8 cellular contexts compared by ENCODE assay signal in the genomic region with DNA sequence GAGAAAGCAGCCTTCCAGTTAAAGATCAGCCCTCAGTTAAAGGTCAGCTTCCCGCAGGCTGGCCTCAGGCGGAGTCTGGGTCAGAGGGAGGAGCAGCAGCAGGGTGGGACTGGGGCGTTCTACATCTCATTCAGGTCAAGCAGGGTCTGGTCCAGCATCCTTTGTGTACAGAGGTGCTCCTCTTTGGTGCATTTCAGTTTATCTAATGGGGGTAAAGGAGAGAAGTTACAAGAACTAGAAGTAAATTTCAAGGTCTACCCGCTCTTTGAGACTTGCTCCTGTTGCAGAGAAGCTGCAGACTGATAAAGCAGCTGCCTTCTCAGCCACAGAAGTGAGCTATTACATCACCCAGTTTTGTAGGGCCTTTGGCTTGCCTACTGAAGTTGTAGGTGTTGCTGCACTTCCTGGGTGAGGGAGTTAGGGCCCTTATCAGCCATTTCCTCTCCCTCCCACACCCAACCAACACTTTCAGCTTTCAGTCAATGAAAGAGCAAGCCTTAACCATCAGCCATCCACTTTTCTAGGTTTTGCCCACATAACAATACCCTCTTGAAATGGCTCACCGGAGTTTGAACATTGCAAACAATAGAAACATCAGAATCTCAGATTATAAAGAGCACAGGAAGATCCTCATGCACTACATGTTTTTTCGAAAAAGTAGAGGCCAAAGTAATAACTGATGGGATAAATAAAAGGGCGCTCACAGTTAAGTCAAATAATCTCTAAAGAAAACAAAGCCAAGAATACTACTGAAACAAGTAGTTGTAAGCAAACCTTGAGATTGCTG. TPM values are rescaled to one million over a fixed set of nuclear protein-coding genes. Genes with fewer than 3 reads are reported as not detected.
DNase-seq lines count a peak whose midpoint lies in the region; ATAC-seq, FAIRE-seq and TF ChIP-seq lines count a peak whose summit lies in the region.

No MANE protein-coding gene starts in this region.

- H3K4me3 Mint-ChIP-seq in CD4-positive, alpha-beta memory T cell = peak overlapping the region; percentile 50 to 88 (median 80)

- FAIRE-seq in urothelium cell line (lab: Jason Lieb, UNC) = no peak

- POLR2A ChIA-PET in CD4-positive, alpha-beta memory T cell (lab: Charles Lee; ENCODE audit: partially characterized antibody) = interaction anchor here (0.5 to 6.0 kb wide), 23 partner anchors 8 to 1151 kb away, joined by 3 to 71 read pairs (median 3); a partner anchor contains a TSS

- H3K27ac Mint-ChIP-seq in CD4-positive, alpha-beta memory T cell = peak overlapping the region; percentile 89 to 96 (median 95)

- peak; percentile 80 to 91 (median 85) for DNase-seq in CD4-positive, alpha-beta memory T cell
- DNase-seq in NB4 (ENCODE audit: low read depth) = peak; percentile 97
- DNase-seq in activated T-cell treated with anti-CD3 and anti-CD28 coated beads for 48 hours (ENCODE audit: low read depth) = peak; percentile 52
- DNase-seq in inferior parietal cortex (ENCODE audit: extremely low spot score) = peak; percentile 47
- DNase-seq in stimulated activated CD8-positive, alpha-beta memory T cell treated with anti-CD3 and anti-CD28 coated beads, Interleukin-4, amount 100 ng/mL, for 1 hour (ENCODE audit: low read depth in 2 of 2, low spot score in 1 of 2) = peak; percentile 28 to 46
- DNase-seq in urothelium cell line (ENCODE audit: low spot score) = no peak
- no peak for DNase-seq in ovary

- peaks cover 0 to 9% (median 1%) of the 10 kb centered on the region in 8 donors for H3K9me3 Mint-ChIP-seq in CD4-positive, alpha-beta memory T cell

- peaks cover 49 to 71% (median 61%) of the 10 kb centered on the region in 4 donors for H3K4me1 Mint-ChIP-seq in CD4-positive, alpha-beta memory T cell

- H3K4me3 ChIP-seq in CD4-positive, alpha-beta memory T cell (ENCODE audit: low read length in 2 of 2) = peak overlapping the region in 1 of 2 donors; percentile 6
- H3K4me3 ChIP-seq in NB4 (ENCODE audit: low read depth, low read length) (peak overlapping the region; percentile 45), ovary (no peak overlapping the region)

- no peaks in the 10 kb centered on the region for H3K27me3 ChIP-seq in CD4-positive, alpha-beta memory T cell (ENCODE audit: insufficient read depth, low read length)
- no peaks in the 10 kb centered on the region for H3K27me3 ChIP-seq in ovary

- no peaks in the 10 kb centered on the region for H3K27me3 Mint-ChIP-seq in CD4-positive, alpha-beta memory T cell

- H3K9me3 ChIP-seq in CD4-positive, alpha-beta memory T cell (ENCODE audit: control insufficient read depth in 1 of 2, low read length in 2 of 2) = no peaks in the 10 kb centered on the region
- no peaks in the 10 kb centered on the region for H3K9me3 ChIP-seq in ovary

- no peak for TF ChIP-seq EP300 in ovary (IDR thresholded peaks at IDR 0.05)

- TF ChIP-seq POLR2A in NB4 (IDR thresholded peaks at IDR 0.05; ENCODE audit: extremely low read depth, insufficient read length) (no peak), ovary (IDR thresholded peaks at IDR 0.05) (no peak)

- peaks cover 52% of the 10 kb centered on the region for H3K36me3 ChIP-seq in CD4-positive, alpha-beta memory T cell (ENCODE audit: insufficient read depth, low read length)
- H3K36me3 ChIP-seq in ovary = no peaks in the 10 kb centered on the region

- peaks cover 65 to 81% of the 10 kb centered on the region in 2 donors for H3K36me3 Mint-ChIP-seq in CD4-positive, alpha-beta memory T cell

- intact Hi-C loops in CD4-positive, alpha-beta memory T cell (cut with micrococcal nuclease) = loop anchor here (1.0 kb wide), 1 partner anchor 25 kb away; no protein-coding TSS in a partner anchor
- intact Hi-C loops in ovary (cut with DNase I) = no loop called here

- TF ChIP-seq CTCF in NB4 (IDR thresholded peaks at IDR 0.05; ENCODE audit: low read depth, low read length) = no peak
- no peak for TF ChIP-seq CTCF in ovary (IDR thresholded peaks at IDR 0.05)

- ATAC-seq in GM21529 (IDR thresholded peaks at IDR 0.05; ENCODE audit: unreplicated experiment) = peak; percentile 85

- WGBS in ovary, 3 donors = 67 to 74% (median 70%) methylated on average over 7 of the region's 7 CpGs

- H3K4me1 ChIP-seq in CD4-positive, alpha-beta memory T cell (ENCODE audit: insufficient read depth, low read length) = peaks cover 66% of the 10 kb centered on the region
- H3K4me1 ChIP-seq in ovary (ENCODE audit: insufficient read depth) = no peaks in the 10 kb centered on the region

- CTCF ChIA-PET in CD4-positive, alpha-beta memory T cell (lab: Charles Lee; ENCODE audit: partially characterized antibody) = interaction anchor here (1.0 to 1.7 kb wide), 8 partner anchors 11 to 41 kb away, joined by 3 to 6 read pairs (median 4); no protein-coding TSS in a partner anchor

- H3K27ac ChIP-seq in CD4-positive, alpha-beta memory T cell (ENCODE audit: low read depth, low read length) = peak overlapping the region; percentile 47
- no peak overlapping the region for H3K27ac ChIP-seq in ovary

RNA-seq across cellular contexts. Expression of a gene that starts 2.8 kb away (rescaled TPM):
- under 1 TPM; 0.19 to 0.23 TPM for total RNA-seq in CD4-positive, alpha-beta memory T cell
- polyA plus RNA-seq in CD4-positive, alpha-beta memory T cell = under 1 TPM in 1 of 2 donors, not detected in 1; 0.14 TPM
- under 1 TPM in 2 of 7 donors, not detected in 5; 0.07 to 0.10 TPM for total RNA-seq in ovary
- polyA plus RNA-seq in ovary = not detected

RNA-seq across cellular contexts. Expression of a gene that starts 34.2 kb away (rescaled TPM):
- 100 to 1,000 TPM; 311 to 312 TPM for total RNA-seq in CD4-positive, alpha-beta memory T cell
- 1,000 to 10,000 TPM in 1 of 2 donors, 100 to 1,000 TPM in 1; 860 to 1,209 TPM for polyA plus RNA-seq in CD4-positive, alpha-beta memory T cell
- total RNA-seq in ovary = 100 to 1,000 TPM in 4 of 7 donors, 10 to 100 TPM in 3; 83.8 to 146 (median 120) TPM
- polyA plus RNA-seq in ovary = 100 to 1,000 TPM in 1 of 2 donors, 10 to 100 TPM in 1; 78.0 to 316 TPM

RNA-seq across cellular contexts. Expression of a gene that starts 48.4 kb away (rescaled TPM):
- not detected for total RNA-seq in CD4-positive, alpha-beta memory T cell
- polyA plus RNA-seq in CD4-positive, alpha-beta memory T cell = not detected
- 1 to 10 TPM in 1 of 7 donors, not detected in 6; 2.4 TPM for total RNA-seq in ovary
- polyA plus RNA-seq in ovary = not detected

Comparison
In these comparisons a context has a peak if more than half of its experiments do, and no peak if none do; other contexts are left out.
1. DNase-seq: peak in CD4-positive, alpha-beta memory T cell (5 of 5), NB4 (single experiment), activated T-cell treated with anti-CD3 and anti-CD28 coated beads for 48 hours (single experiment), inferior parietal cortex (single experiment) and stimulated activated CD8-positive, alpha-beta memory T cell treated with anti-CD3 and anti-CD28 coated beads, Interleukin-4, amount 100 ng/mL, for 1 hour (2 of 2); none in urothelium cell line (single experiment) and ovary (0 of 5).